In the genomic region with DNA sequence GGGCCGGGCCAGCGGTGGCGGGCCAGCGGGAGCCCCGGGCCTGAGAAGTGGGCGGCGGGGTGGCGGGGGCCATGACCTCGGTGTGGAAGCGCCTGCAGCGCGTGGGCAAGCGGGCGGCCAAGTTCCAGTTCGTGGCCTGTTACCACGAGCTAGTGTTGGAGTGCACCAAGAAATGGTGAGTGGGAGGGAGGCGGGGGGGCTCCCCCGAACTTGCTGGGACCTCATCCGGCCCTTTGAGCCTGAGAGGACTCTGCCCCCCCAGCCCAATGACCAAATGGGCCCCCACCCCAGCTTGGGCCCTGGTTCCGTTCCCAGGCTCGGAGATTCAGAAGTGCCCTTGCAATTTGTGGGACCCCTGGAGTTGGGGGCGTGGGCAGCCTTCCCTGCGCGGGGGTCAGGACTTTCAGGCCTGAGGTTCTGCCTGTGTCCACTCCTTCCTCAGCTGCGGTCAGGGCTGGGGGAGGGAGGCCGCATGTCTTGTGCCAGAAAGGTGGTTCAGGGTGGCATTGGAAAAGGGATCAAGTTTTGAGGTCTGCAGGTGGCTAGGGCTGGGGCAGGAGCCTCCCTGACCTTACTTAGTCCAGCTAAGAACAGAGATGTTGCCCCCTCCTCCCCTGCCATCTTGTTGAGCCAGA, we compare ENCODE assay signal across 1 cellular context.
TF ChIP-seq lines count a peak whose summit lies in the region.

No MANE protein-coding gene starts in this region.

TF ChIP-seq in H1, 55 proteins besides CTCF, POLR2A, EP300 and RAD21:
- TF ChIP-seq CTBP2 (IDR thresholded peaks at IDR 0.05; ENCODE audit: borderline replicate concordance, insufficient read depth, insufficient read length, low read length): no peak
- peak; percentile 22; the same call in 1 of the 2 replicates for TF ChIP-seq SUZ12 (IDR thresholded peaks at IDR 0.05; ENCODE audit: low read length)
